8 cellular contexts compared by ENCODE assay signal in the genomic region with DNA sequence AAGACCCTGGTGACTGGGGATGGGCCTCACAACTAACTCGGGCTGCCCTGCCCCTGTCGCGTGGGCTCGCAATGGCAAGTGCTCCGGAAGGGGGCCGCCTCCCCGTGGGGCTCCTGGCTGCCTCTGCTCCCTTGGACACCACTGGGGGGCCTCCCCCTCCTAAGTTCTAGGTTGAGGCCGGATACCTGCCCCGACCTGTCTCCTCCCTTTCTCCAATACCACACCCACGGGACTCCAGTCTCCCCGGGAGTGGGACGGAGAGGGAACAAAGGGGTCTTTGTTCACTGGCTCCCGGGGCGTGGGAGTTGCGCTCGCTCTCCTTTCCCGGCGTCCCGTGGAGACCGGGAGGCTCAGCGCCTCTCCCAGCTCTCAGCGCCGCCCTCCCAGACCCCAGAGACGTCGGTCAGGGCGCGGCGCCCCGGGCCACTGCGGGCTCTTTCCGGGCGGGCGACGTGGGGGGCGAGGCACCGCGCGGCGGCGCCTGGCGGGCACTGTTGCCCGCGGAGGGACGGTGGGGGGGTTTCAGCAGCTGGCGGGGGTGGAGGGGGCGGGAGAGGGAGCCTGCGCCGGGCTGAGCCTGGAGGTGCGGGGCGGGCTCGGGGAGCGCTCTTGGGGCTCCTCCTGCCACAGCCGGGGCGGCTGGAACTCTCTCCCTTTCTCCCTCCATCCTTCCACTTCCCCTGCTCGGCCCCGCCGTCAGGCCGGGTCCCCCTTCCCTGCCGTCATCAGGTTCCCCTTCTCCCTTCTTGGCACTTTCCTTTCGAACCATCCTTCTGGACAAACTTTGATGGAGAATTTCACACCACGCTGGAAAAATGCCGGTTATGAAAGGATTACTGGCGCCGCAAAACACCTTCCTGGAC. TPM values are rescaled to one million over a fixed set of nuclear protein-coding genes. Genes with fewer than 3 reads are reported as not detected.
A peak's percentile ranks its signal among the peaks of the same experiment; 100 is the strongest.
DNase-seq lines count a peak whose midpoint lies in the region; ATAC-seq, FAIRE-seq and TF ChIP-seq lines count a peak whose summit lies in the region.

A gene (plus strand): TSS at position 606 of the 863 bp plus-strand sequence. CDS start 210 bp downstream, at position 816.

- FAIRE-seq in A549 (lab: Jason Lieb, UNC) = no peak

- H3K4me1 Mint-ChIP-seq in H9 = peaks cover 25 to 29% of the 10 kb centered on the region in 2 experiments

- DNase-seq in A549 (ENCODE audit: low read depth in 1 of 2, low spot score in 1 of 2) (peak in 1 of 2 experiments; percentile 3), H9 (peak; percentile 50), SK-N-MC (ENCODE audit: low read depth, low spot score) (no peak), lower lobe of right lung (no peak), substantia nigra (lab: John Stamatoyannopoulos, UW) (peak in 47 of 49 donors; percentile 29 to 88 (median 68)), glomerular visceral epithelial cell (ENCODE audit: extremely low spot score) (no peak)

- H2BK20ac ChIP-seq in H9 (ENCODE audit: low read depth, low read length, poor library complexity, severe bottlenecking) = no peak within 1 kb of the TSS

- H3K36me3 Mint-ChIP-seq in H9 (ENCODE audit: insufficient read depth in 1 of 3, low read depth in 3 of 3) = no peaks in the 10 kb centered on the region; a peak in 2 of 7 replicates

- no peak within 1 kb of the TSS for H2BK5ac ChIP-seq in H9 (ENCODE audit: insufficient read length, low read length)

- H3K4me3 ChIP-seq in A549 (peak within 1 kb of the TSS; percentile 58), SK-N-MC (peak within 1 kb of the TSS; percentile 75), lower lobe of right lung (peak within 1 kb of the TSS; percentile 69)

- intact Hi-C loops in lower lobe of right lung (cut with DNase I) = no loop called here

- H2BK120ac ChIP-seq in H9 (ENCODE audit: low read depth, low read length, poor library complexity, severe bottlenecking) = no peak within 1 kb of the TSS

- H3K56ac ChIP-seq in H9 (ENCODE audit: insufficient read length, low read depth, low read length) = no peak within 1 kb of the TSS

- peaks cover 9% of the 10 kb centered on the region for H3K23me2 ChIP-seq in H9 (ENCODE audit: insufficient read length, low read depth, low read length, poor library complexity, severe bottlenecking)

- no peak for TF ChIP-seq POLR2A in A549 (IDR thresholded peaks at IDR 0.05; ENCODE audit: low read length)

- H3K14ac ChIP-seq in H9 (ENCODE audit: insufficient read depth, low read length) = peak within 1 kb of the TSS; percentile 2; the same call in 1 of the 2 replicates

- TF ChIP-seq CTCF in A549 (IDR thresholded peaks at IDR 0.05) (no peak), H9 (conservative IDR thresholded peaks at IDR 0.05) (no peak), lower lobe of right lung (IDR thresholded peaks at IDR 0.05) (no peak)

- H3K27me3 ChIP-seq in H9 (ENCODE audit: insufficient read depth, low read length) (no peaks in the 10 kb centered on the region), lower lobe of right lung (ENCODE audit: low read depth) (peaks cover 16% of the 10 kb centered on the region)

- H2AFZ ChIP-seq in H9 (ENCODE audit: low read length) = no peak within 1 kb of the TSS

- H3K23ac ChIP-seq in H9 (ENCODE audit: insufficient read length, low read depth, low read length) = no peak within 1 kb of the TSS

- ATAC-seq in A549 (peak in 1 of 2 experiments; percentile 12; a peak in 4 of 6 replicates), lower lobe of right lung (peak; percentile 47 to 52), GM21367 (IDR thresholded peaks at IDR 0.05; ENCODE audit: unreplicated experiment) (no peak)

- H2AK5ac ChIP-seq in H9 (ENCODE audit: insufficient read length, low read length) = no peak within 1 kb of the TSS

- no peak within 1 kb of the TSS for H4K91ac ChIP-seq in H9 (ENCODE audit: insufficient read length, low read depth, low read length)

- TF ChIP-seq EP300 in A549 (IDR thresholded peaks at IDR 0.05) = no peak

- WGBS in A549 (ENCODE audit: missing lambda C conversion rate) = 12% methylated on average over 21 of the region's 64 CpGs
- WGBS in H9 (ENCODE audit: extremely low coverage, insufficient read length, low lambda C conversion rate) = no CpG with 5 or more reads among the region's 64 CpGs

- no peak within 1 kb of the TSS for H2BK15ac ChIP-seq in H9 (ENCODE audit: low read depth, low read length)

- H3K27ac Mint-ChIP-seq in H9 = peak within 1 kb of the TSS; percentile 97 to 98 (median 98)

- H4K8ac ChIP-seq in H9 (replicated peaks; ENCODE audit: insufficient read length, low read depth, low read length) = no peak within 1 kb of the TSS

- H3K4ac ChIP-seq in H9 (ENCODE audit: low read depth, low read length) = no peak within 1 kb of the TSS

- H2BK12ac ChIP-seq in H9 (ENCODE audit: insufficient read length, low read depth, low read length) = no peak within 1 kb of the TSS

- peak within 1 kb of the TSS; percentile 97 for H3K4me2 ChIP-seq in A549
- peak within 1 kb of the TSS; percentile 100 for H3K4me2 ChIP-seq in H9 (ENCODE audit: insufficient read depth, insufficient read length, low read length)

- H3T11ph ChIP-seq in H9 (ENCODE audit: low read length) = no peak within 1 kb of the TSS

- no peaks in the 10 kb centered on the region for H3K79me1 ChIP-seq in H9 (ENCODE audit: insufficient read depth, low read depth, low read length, poor library complexity, severe bottlenecking)

- peak within 1 kb of the TSS in 1 of 2 experiments; percentile 68; a peak in 3 of 6 replicates for H3K27ac ChIP-seq in A549
- H3K27ac ChIP-seq in H9 (ENCODE audit: insufficient read length, low read depth, low read length) = peak within 1 kb of the TSS; percentile 0
- H3K27ac ChIP-seq in SK-N-MC = no peak within 1 kb of the TSS
- H3K27ac ChIP-seq in cingulate gyrus (ENCODE audit: low read depth, low read length) = peak within 1 kb of the TSS; percentile 91
- no peak within 1 kb of the TSS for H3K27ac ChIP-seq in lower lobe of right lung
- peak within 1 kb of the TSS; percentile 94 for H3K27ac ChIP-seq in substantia nigra (ENCODE audit: low read depth, low read length, poor library complexity, severe bottlenecking)

- H4K20me1 ChIP-seq in H9 (ENCODE audit: control insufficient read depth, insufficient read depth, insufficient read length) = no peaks in the 10 kb centered on the region

- no peaks in the 10 kb centered on the region for H3K36me3 ChIP-seq in SK-N-MC (ENCODE audit: insufficient read depth, low read length)
- no peaks in the 10 kb centered on the region for H3K36me3 ChIP-seq in lower lobe of right lung

- H3K9me3 ChIP-seq in A549 (no peaks in the 10 kb centered on the region; the same call in 2 of the 3 replicates), H9 (ENCODE audit: control insufficient read depth, low read depth, low read length) (no peaks in the 10 kb centered on the region), SK-N-MC (ENCODE audit: low read depth, low read length) (no peaks in the 10 kb centered on the region), lower lobe of right lung (no peaks in the 10 kb centered on the region)

- CTCF ChIA-PET in A549 (lab: Yijun Ruan, JAX) = no interaction called here

- H3K9ac ChIP-seq in H9 (ENCODE audit: extremely low read depth, insufficient read length, low read length) (peak within 1 kb of the TSS; percentile 67), SK-N-MC (ENCODE audit: insufficient read length) (no peak within 1 kb of the TSS)

- H3K4me1 ChIP-seq in A549 (peaks cover 11% of the 10 kb centered on the region), H9 (ENCODE audit: insufficient read depth, low read length) (peaks cover 5% of the 10 kb centered on the region; the same call in 1 of the 2 replicates), lower lobe of right lung (peaks cover 15% of the 10 kb centered on the region)

- TF ChIP-seq RAD21 in A549 (conservative IDR thresholded peaks at IDR 0.05 in 1 of 2, IDR thresholded peaks at IDR 0.05 in 1 of 2) = no peak

- peak within 1 kb of the TSS; percentile 91 for H3K4me3 Mint-ChIP-seq in H9

- POLR2A ChIA-PET in A549 (lab: Yijun Ruan, JAX) = no interaction called here

- H3K79me2 ChIP-seq in H9 (ENCODE audit: insufficient read depth, low read length) = no peaks in the 10 kb centered on the region

- no peaks in the 10 kb centered on the region for H3K27me3 Mint-ChIP-seq in H9 (ENCODE audit: low read depth)

- H4K5ac ChIP-seq in H9 (ENCODE audit: insufficient read length, low read depth, low read length) = no peak within 1 kb of the TSS

- H3K18ac ChIP-seq in H9 (ENCODE audit: insufficient read length, low read depth, low read length) = peak within 1 kb of the TSS; percentile 10

- H3K9me3 Mint-ChIP-seq in H9 = no peaks in the 10 kb centered on the region

TF ChIP-seq in A549, 52 proteins besides CTCF, POLR2A, EP300 and RAD21:
- no peak for TF ChIP-seq SMC3 (IDR thresholded peaks at IDR 0.05)
- TF ChIP-seq, protein P1, sequence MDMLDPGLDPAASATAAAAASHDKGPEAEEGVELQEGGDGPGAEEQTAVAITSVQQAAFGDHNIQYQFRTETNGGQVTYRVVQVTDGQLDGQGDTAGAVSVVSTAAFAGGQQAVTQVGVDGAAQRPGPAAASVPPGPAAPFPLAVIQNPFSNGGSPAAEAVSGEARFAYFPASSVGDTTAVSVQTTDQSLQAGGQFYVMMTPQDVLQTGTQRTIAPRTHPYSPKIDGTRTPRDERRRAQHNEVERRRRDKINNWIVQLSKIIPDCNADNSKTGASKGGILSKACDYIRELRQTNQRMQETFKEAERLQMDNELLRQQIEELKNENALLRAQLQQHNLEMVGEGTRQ (IDR thresholded peaks at IDR 0.05) = no peak
- no peak for TF ChIP-seq RNF2 (IDR thresholded peaks at IDR 0.05; ENCODE audit: borderline replicate concordance, low read depth)
- TF ChIP-seq HOXA7 (CRISPR knock-in tag; IDR thresholded peaks at IDR 0.05) = no peak
- no peak for TF ChIP-seq SREBF2 (IDR thresholded peaks at IDR 0.05)
- no peak for TF ChIP-seq HDAC2 (IDR thresholded peaks at IDR 0.05)
- TF ChIP-seq MAZ (IDR thresholded peaks at IDR 0.05; ENCODE audit: borderline replicate concordance, low read depth, low read length) = no peak
- TF ChIP-seq ZC3H11A (IDR thresholded peaks at IDR 0.05) = no peak

RNA-seq across cellular contexts. Expression of the gene that starts here (rescaled TPM):
- polyA plus RNA-seq in A549 (2011; rRNA removed) (0.03 TPM in 1 of 2 replicates, not detected in the other), A549 (2017; fragmentation: RNase III; extraction: RNeasy Plus Mini Kit Qiagen cat#74134 plus additional on column Dnase treatment) (not detected in 3 replicates)
- not detected in 2 replicates for polyA plus RNA-seq in A549 (2012; cell fraction: cytosol; rRNA removed)
- 0.01 TPM in 1 of 2 replicates, not detected in the other for polyA plus RNA-seq in A549 (2012; cell fraction: nucleus; rRNA removed)
- polyA minus RNA-seq in A549 (2011; rRNA and poly(A)+ RNA removed) = not detected in 2 replicates
- total RNA-seq in H9 (2021) (3.4 and 3.7 TPM in 2 replicates), lower lobe of right lung (0.12 TPM)

Comparison
In these comparisons a context has a peak if more than half of its experiments do, and no peak if none do; other contexts are left out.
1. Peak in ATAC-seq and H3K4me3 ChIP-seq in lower lobe of right lung; RNA of the gene not detected or under 1 TPM.
2. DNase-seq: peak in H9 (single experiment) and substantia nigra (47 of 49); none in SK-N-MC (single experiment), lower lobe of right lung (single experiment) and glomerular visceral epithelial cell (single experiment).
3. H3K27ac ChIP-seq: peak in H9 (single experiment), cingulate gyrus (single experiment) and substantia nigra (single experiment); none in SK-N-MC (single experiment) and lower lobe of right lung (single experiment).
4. Peak in every context shown above with its lines, with median percentiles within 50 percentile points of each other: H3K4me3 ChIP-seq.